Comparison of ENCODE assay signal across 19 cellular contexts in genomic region chr18:26051845-26052244, GRCh38. TPM values are rescaled to one million over a fixed set of nuclear protein-coding genes. Genes with fewer than 3 reads are reported as not detected.
DNase-seq lines count a peak whose midpoint lies in the region; ATAC-seq and TF ChIP-seq lines count a peak whose summit lies in the region.
"Had no signal": no experiment of that assay in that cellular context is flagged by ENCODE, and none has a peak within 500 bp of the region (broad histone marks: within the 10 kb centered on the region; RNA-seq: fewer than 3 reads in every experiment).

No MANE protein-coding gene starts in this region.

- H3K79me2 ChIP-seq in ACC112 (ENCODE audit: control insufficient read depth, insufficient read depth, low read length, unreplicated experiment) (peaks cover 36% of the 10 kb centered on the region), OCI-LY3 (ENCODE audit: low read length) (peaks cover 13% of the 10 kb centered on the region; the same call in 1 of the 2 replicates)

- peaks cover 62% of the 10 kb centered on the region for H3K36me3 ChIP-seq in ACC112 (ENCODE audit: insufficient read depth, low read length)
- peaks cover 34% of the 10 kb centered on the region for H3K36me3 ChIP-seq in OCI-LY3 (replicated peaks; ENCODE audit: low read depth, low read length)
- H3K36me3 ChIP-seq in ascending aorta, result peaks cover 35% of the 10 kb centered on the region in 2 donors

- intact Hi-C loops in ascending aorta (cut with DNase I), result no loop called here

- H3K27me3 Mint-ChIP-seq in osteocyte (ENCODE audit: unreplicated experiment), result no peaks in the 10 kb centered on the region
- H3K27me3 Mint-ChIP-seq: activated naive CD8-positive, alpha-beta T cell treated with anti-CD3 and anti-CD28 coated beads, Interleukin-2, amount 50 U/mL, for 24 hours; activated T-helper 17 cell treated with anti-CD3 and anti-CD28 coated beads, Interleukin-2, amount 50 U/mL, for 72 hours; stimulated activated memory B cell treated with anti-CD40 and anti-IgM and Interleukin-4, amounts not matched to agents 10 μg/mL and 1 μg/mL and 100 μg/mL, for 72 hours had no signal

- TF ChIP-seq CTCF in OCI-LY3 (IDR thresholded peaks at IDR 0.05; ENCODE audit: low read depth, low read length) (peak; percentile 35), osteocyte (IDR thresholded peaks at IDR 0.05) (no peak), ascending aorta (IDR thresholded peaks at IDR 0.05) (no peak)

- no peak overlapping the region for H3K4me2 ChIP-seq in OCI-LY3 (ENCODE audit: low read length)

- no peak overlapping the region for H3K27ac Mint-ChIP-seq in osteocyte (ENCODE audit: unreplicated experiment)
- H3K27ac Mint-ChIP-seq: activated naive CD8-positive, alpha-beta T cell treated with anti-CD3 and anti-CD28 coated beads, Interleukin-2, amount 50 U/mL, for 24 hours; activated T-helper 17 cell treated with anti-CD3 and anti-CD28 coated beads, Interleukin-2, amount 50 U/mL, for 72 hours; stimulated activated memory B cell treated with anti-CD40 and anti-IgM and Interleukin-4, amounts not matched to agents 10 μg/mL and 1 μg/mL and 100 μg/mL, for 72 hours; T-helper 2 cell treated with Interferon-gamma antibody and Interleukin-4, amounts not matched to agents 5 μg/mL and 100 μg/mL, for 36 hours had no signal

- H4K20me1 ChIP-seq in OCI-LY3 (ENCODE audit: insufficient read depth, low read length), result no peaks in the 10 kb centered on the region

- DNase-seq in HCEC 1CT (peak; percentile 11), cerebellum (ENCODE audit: low spot score) (peak; percentile 14), osteocyte (ENCODE audit: extremely low spot score, unreplicated experiment) (no peak), ascending aorta (ENCODE audit: low spot score in 2 of 2) (no peak)
- DNase-seq: activated CD4-positive, CD25-positive, alpha-beta regulatory T cell treated with anti-CD3 and anti-CD28 coated beads, Interleukin-2, amount 50 U/mL, for 72 hours; activated naive CD8-positive, alpha-beta T cell treated with anti-CD3 and anti-CD28 coated beads, Interleukin-2, amount 50 U/mL, for 24 hours; cortex of kidney; NCI-H187 treated with DMSO at 0.1 percent for 48 hours; PC-3; sigmoid colon; SJCRH30 had no signal

- H3K4me1 ChIP-seq in ACC112 (ENCODE audit: control insufficient read depth, insufficient read depth, low read length, unreplicated experiment), result peaks cover 8% of the 10 kb centered on the region
- H3K4me1 ChIP-seq in OCI-LY3 (ENCODE audit: low read length), result no peaks in the 10 kb centered on the region
- H3K4me1 ChIP-seq in ascending aorta, result no peaks in the 10 kb centered on the region
- H3K4me1 ChIP-seq: sigmoid colon, SJCRH30 had no signal

- H3K9ac ChIP-seq in OCI-LY3 (ENCODE audit: low read length), result no peak overlapping the region

- H3K4me3 ChIP-seq in ACC112 (ENCODE audit: low read depth, low read length) (no peak overlapping the region), OCI-LY3 (ENCODE audit: low read length) (no peak overlapping the region), ascending aorta (no peak overlapping the region)
- H3K4me3 ChIP-seq: sigmoid colon, SJCRH30 had no signal

- peaks cover 26% of the 10 kb centered on the region for H3K36me3 Mint-ChIP-seq in osteocyte (ENCODE audit: unreplicated experiment)

- H3K27me3 ChIP-seq in ACC112 (ENCODE audit: insufficient read depth, low read length), result no peaks in the 10 kb centered on the region
- no peaks in the 10 kb centered on the region for H3K27me3 ChIP-seq in OCI-LY3 (ENCODE audit: low read depth, low read length)
- H3K27me3 ChIP-seq in ascending aorta, result no peaks in the 10 kb centered on the region
- H3K27me3 ChIP-seq: brain microvascular endothelial cell, sigmoid colon, SJCRH30 had no signal

- H2AFZ ChIP-seq in ACC112 (ENCODE audit: low read length, unreplicated experiment), result no peak overlapping the region
- H2AFZ ChIP-seq in OCI-LY3 (ENCODE audit: low read depth, low read length), result no peak overlapping the region

- H3K4me3 Mint-ChIP-seq in osteocyte (ENCODE audit: unreplicated experiment), result no peak overlapping the region
- H3K4me3 Mint-ChIP-seq: activated naive CD8-positive, alpha-beta T cell treated with anti-CD3 and anti-CD28 coated beads, Interleukin-2, amount 50 U/mL, for 24 hours; activated T-helper 17 cell treated with anti-CD3 and anti-CD28 coated beads, Interleukin-2, amount 50 U/mL, for 72 hours; stimulated activated memory B cell treated with anti-CD40 and anti-IgM and Interleukin-4, amounts not matched to agents 10 μg/mL and 1 μg/mL and 100 μg/mL, for 72 hours; T-helper 2 cell treated with Interferon-gamma antibody and Interleukin-4, amounts not matched to agents 5 μg/mL and 100 μg/mL, for 36 hours had no signal

- H3K9me3 ChIP-seq in OCI-LY3 (ENCODE audit: insufficient read depth, low read length) (no peaks in the 10 kb centered on the region), ascending aorta (no peaks in the 10 kb centered on the region)
- H3K9me3 ChIP-seq: sigmoid colon, SJCRH30 had no signal

- H3K9me3 Mint-ChIP-seq in osteocyte (ENCODE audit: unreplicated experiment), result no peaks in the 10 kb centered on the region
- H3K9me3 Mint-ChIP-seq: activated naive CD8-positive, alpha-beta T cell treated with anti-CD3 and anti-CD28 coated beads, Interleukin-2, amount 50 U/mL, for 24 hours; activated T-helper 17 cell treated with anti-CD3 and anti-CD28 coated beads, Interleukin-2, amount 50 U/mL, for 72 hours; stimulated activated memory B cell treated with anti-CD40 and anti-IgM and Interleukin-4, amounts not matched to agents 10 μg/mL and 1 μg/mL and 100 μg/mL, for 72 hours; T-helper 2 cell treated with Interferon-gamma antibody and Interleukin-4, amounts not matched to agents 5 μg/mL and 100 μg/mL, for 36 hours had no signal

- H3K27ac ChIP-seq in ACC112 (ENCODE audit: low read depth, low read length) (0 out of 2 replicates have a peak overlapping the region, but pooled peaks have one; percentile 16), OCI-LY3 (ENCODE audit: low read length) (no peak overlapping the region), ascending aorta (no peak overlapping the region)
- H3K27ac ChIP-seq: brain microvascular endothelial cell, sigmoid colon, SJCRH30 had no signal

- ATAC-seq in HG02981 (IDR thresholded peaks at IDR 0.05; ENCODE audit: unreplicated experiment) (no peak), GM21390 (IDR thresholded peaks at IDR 0.05; ENCODE audit: unreplicated experiment) (no peak)
- ATAC-seq: activated naive CD8-positive, alpha-beta T cell treated with anti-CD3 and anti-CD28 coated beads, Interleukin-2, amount 50 U/mL, for 24 hours; stimulated activated memory B cell treated with anti-CD40 and anti-IgM and Interleukin-4, amounts not matched to agents 10 μg/mL and 1 μg/mL and 100 μg/mL, for 72 hours had no signal

- no peaks in the 10 kb centered on the region for H3K4me1 Mint-ChIP-seq in osteocyte (ENCODE audit: unreplicated experiment)
- H3K4me1 Mint-ChIP-seq: activated T-helper 17 cell treated with anti-CD3 and anti-CD28 coated beads, Interleukin-2, amount 50 U/mL, for 72 hours had no signal

RNA-seq across cellular contexts. Expression of gene SS18, which starts 38.6 kb away (rescaled TPM):
- total RNA-seq in cerebellum, result 105 TPM
- total RNA-seq in osteocyte, result 88.2 and 98.7 TPM in 2 replicates
- 31.0 TPM for total RNA-seq in ascending aorta

Comparison
In these comparisons a context has a peak if more than half of its experiments do, and no peak if none do; other contexts are left out.
1. DNase-seq: peak in HCEC 1CT (single experiment) and cerebellum (single experiment); none in osteocyte (single experiment) and ascending aorta (0 of 2).